Comparison of ENCODE assay signal across 11 cellular contexts in the genomic region with DNA sequence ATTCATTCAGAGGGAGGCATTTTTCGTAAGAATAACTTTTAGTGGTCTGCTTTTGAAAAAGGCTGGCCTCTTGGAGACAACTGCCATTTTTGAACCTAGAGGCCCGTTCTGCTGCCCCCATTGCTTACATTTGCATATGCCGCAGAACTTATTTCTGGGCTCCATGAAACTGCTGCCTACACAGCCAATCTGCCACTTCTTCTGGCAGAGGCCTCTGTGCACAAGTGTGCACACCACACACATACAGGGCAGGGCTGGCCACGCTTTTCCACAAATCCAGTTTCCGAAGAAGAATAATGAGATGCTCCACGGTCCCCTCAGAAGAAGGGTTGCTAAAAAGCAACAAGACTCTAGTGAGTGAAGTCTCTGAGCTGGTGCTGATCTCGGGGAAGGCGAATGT. TPM values are rescaled to one million over a fixed set of nuclear protein-coding genes. Genes with fewer than 3 reads are reported as not detected.
"Had no signal": no experiment of that assay in that cellular context is flagged by ENCODE, and none has a peak within 500 bp of the region (broad histone marks: within the 10 kb centered on the region; RNA-seq: fewer than 3 reads in every experiment).

No MANE protein-coding gene starts in this region.

- H3K4me2 ChIP-seq: GM23338 had no signal

- H3K36me3 ChIP-seq: HAP-1 had no signal

- H3K4me3 ChIP-seq: GM23248, GM23338, HAP-1 had no signal

- H3K9me3 ChIP-seq: HAP-1 had no signal

- H3K4me1 ChIP-seq: HAP-1 had no signal

- H3K27ac ChIP-seq: GM23248 had no signal

- ATAC-seq: GM23338, HCT116 had no signal

- H2AFZ ChIP-seq: GM23248, GM23338 had no signal

- DNase-seq: GM23248, GOT3, H7, H9, HCEC 1CT, HFFc6 had no signal

- H3K9ac ChIP-seq: GM23248 had no signal

- FAIRE-seq: H1, H54 had no signal

RNA-seq across cellular contexts. Expression of a gene that starts 56.2 kb away (rescaled TPM):
- total RNA-seq: GM23248, HFFc6 had no signal
